In the genomic region with DNA sequence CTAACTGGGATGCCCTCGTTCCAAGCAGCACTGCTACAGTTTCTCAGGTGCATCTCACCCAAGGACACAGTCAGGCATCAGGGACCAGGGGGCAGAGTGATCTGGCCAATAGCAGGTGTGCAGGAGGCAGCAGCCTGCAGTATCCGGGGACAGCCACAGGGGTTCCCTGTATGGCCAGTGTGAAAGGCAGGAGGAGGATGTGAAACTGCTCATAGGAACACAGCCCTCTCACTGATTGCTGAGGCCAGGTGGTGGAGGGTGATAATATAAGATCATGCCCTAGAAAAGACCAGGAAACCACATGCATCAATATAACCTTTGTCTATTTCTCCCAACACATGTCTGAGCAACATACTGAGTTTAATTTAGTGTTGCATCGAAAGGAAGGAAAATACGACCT, we compare ENCODE assay signal across 9 cellular contexts.
DNase-seq lines count a peak whose midpoint lies in the region; ATAC-seq and TF ChIP-seq lines count a peak whose summit lies in the region.
"Had no signal": no experiment of that assay in that cellular context is flagged by ENCODE, and none has a peak within 500 bp of the region (broad histone marks: within the 10 kb centered on the region; RNA-seq: fewer than 3 reads in every experiment).

No MANE protein-coding gene starts in this region.

- DNase-seq in COLO829 (ENCODE audit: low spot score) (peak; percentile 46), Peyer's patch (peak in 2 of 3 donors; percentile 53 to 58), neural crest cell (ENCODE audit: low read depth, low spot score) (no peak), adrenal gland (no peak)
- no peak for DNase-seq in activated CD8-positive, alpha-beta memory T cell treated with anti-CD3 and anti-CD28 coated beads, Interleukin-2, amount 10 ng/mL, durations not matched to agents 7 days and 5 days
- DNase-seq in CD4-positive, alpha-beta memory T cell, result no peak

- H3K9me3 Mint-ChIP-seq in neural crest cell, result peaks cover 2% of the 10 kb centered on the region
- no peaks in the 10 kb centered on the region for H3K9me3 Mint-ChIP-seq in activated CD8-positive, alpha-beta memory T cell treated with anti-CD3 and anti-CD28 coated beads, Interleukin-2, amount 10 ng/mL, durations not matched to agents 7 days and 5 days (ENCODE audit: low read depth)
- H3K9me3 Mint-ChIP-seq in CD4-positive, alpha-beta memory T cell, result no peaks in the 10 kb centered on the region

- no peaks in the 10 kb centered on the region for H3K36me3 ChIP-seq in Peyer's patch
- H3K36me3 ChIP-seq in CD4-positive, alpha-beta memory T cell (ENCODE audit: insufficient read depth, low read length), result no peaks in the 10 kb centered on the region
- no peaks in the 10 kb centered on the region for H3K36me3 ChIP-seq in adrenal gland (replicated peaks in 1 of 2)
- H3K36me3 ChIP-seq: HAP-1 had no signal

- no peaks in the 10 kb centered on the region for H3K4me1 ChIP-seq in Peyer's patch
- no peaks in the 10 kb centered on the region for H3K4me1 ChIP-seq in CD4-positive, alpha-beta memory T cell (ENCODE audit: insufficient read depth, low read length)
- no peaks in the 10 kb centered on the region for H3K4me1 ChIP-seq in adrenal gland (replicated peaks in 1 of 2)
- H3K4me1 ChIP-seq: HAP-1 had no signal

- CTCF ChIA-PET in activated CD8-positive, alpha-beta memory T cell treated with anti-CD3 and anti-CD28 coated beads, Interleukin-2, amount 10 ng/mL, durations not matched to agents 7 days and 5 days (lab: Charles Lee), result no interaction called here
- CTCF ChIA-PET in CD4-positive, alpha-beta memory T cell (lab: Charles Lee; ENCODE audit: partially characterized antibody), result no interaction called here

- intact Hi-C loops in CD4-positive, alpha-beta memory T cell (cut with micrococcal nuclease), result no loop called here
- intact Hi-C loops in adrenal gland (cut with DNase I), result no loop called here

- no peaks in the 10 kb centered on the region for H3K9me3 ChIP-seq in Peyer's patch
- no peaks in the 10 kb centered on the region for H3K9me3 ChIP-seq in CD4-positive, alpha-beta memory T cell (ENCODE audit: control insufficient read depth in 1 of 2, low read length in 2 of 2)
- no peaks in the 10 kb centered on the region for H3K9me3 ChIP-seq in adrenal gland (replicated peaks in 1 of 3)
- H3K9me3 ChIP-seq: HAP-1 had no signal

- no peaks in the 10 kb centered on the region for H3K27me3 ChIP-seq in Peyer's patch
- H3K27me3 ChIP-seq in CD4-positive, alpha-beta memory T cell (ENCODE audit: insufficient read depth, low read length), result no peaks in the 10 kb centered on the region
- H3K27me3 ChIP-seq in adrenal gland, result no peaks in the 10 kb centered on the region

- no peak overlapping the region for H3K27ac Mint-ChIP-seq in neural crest cell (ENCODE audit: unreplicated experiment)
- no peak overlapping the region for H3K27ac Mint-ChIP-seq in activated CD8-positive, alpha-beta memory T cell treated with anti-CD3 and anti-CD28 coated beads, Interleukin-2, amount 10 ng/mL, durations not matched to agents 7 days and 5 days
- H3K27ac Mint-ChIP-seq in CD4-positive, alpha-beta memory T cell, result no peak overlapping the region

- H3K4me3 ChIP-seq in Peyer's patch, result no peak overlapping the region
- no peak overlapping the region for H3K4me3 ChIP-seq in CD4-positive, alpha-beta memory T cell (ENCODE audit: low read length in 2 of 2)
- no peak overlapping the region for H3K4me3 ChIP-seq in adrenal gland
- H3K4me3 ChIP-seq: HAP-1 had no signal

- POLR2A ChIA-PET in CD4-positive, alpha-beta memory T cell (lab: Charles Lee; ENCODE audit: partially characterized antibody), result no interaction called here

- ATAC-seq in GM19324 (IDR thresholded peaks at IDR 0.05; ENCODE audit: low FRiP score, unreplicated experiment) (peak; percentile 100), HG03097 (IDR thresholded peaks at IDR 0.05; ENCODE audit: low FRiP score, unreplicated experiment) (peak; percentile 100)
- ATAC-seq in activated CD8-positive, alpha-beta memory T cell treated with anti-CD3 and anti-CD28 coated beads, Interleukin-2, amount 10 ng/mL, durations not matched to agents 7 days and 5 days, result no peak

- WGBS in adrenal gland, 4 donors, result 57 to 67% (median 62%) methylated on average over 4 of the region's 4 CpGs

- peak in 1 of 6 experiments; percentile 25 for TF ChIP-seq CTCF in Peyer's patch (IDR thresholded peaks at IDR 0.05)
- TF ChIP-seq CTCF in neural crest cell (conservative IDR thresholded peaks at IDR 0.05), result peak; percentile 35
- no peak for TF ChIP-seq CTCF in adrenal gland (IDR thresholded peaks at IDR 0.05)

- no peaks in the 10 kb centered on the region for H3K27me3 Mint-ChIP-seq in neural crest cell (ENCODE audit: low read depth)
- H3K27me3 Mint-ChIP-seq in activated CD8-positive, alpha-beta memory T cell treated with anti-CD3 and anti-CD28 coated beads, Interleukin-2, amount 10 ng/mL, durations not matched to agents 7 days and 5 days, result no peaks in the 10 kb centered on the region
- peaks cover 2 to 4% of the 10 kb centered on the region in 2 donors for H3K27me3 Mint-ChIP-seq in CD4-positive, alpha-beta memory T cell

- H3K4me1 Mint-ChIP-seq in neural crest cell, result no peaks in the 10 kb centered on the region
- no peaks in the 10 kb centered on the region for H3K4me1 Mint-ChIP-seq in activated CD8-positive, alpha-beta memory T cell treated with anti-CD3 and anti-CD28 coated beads, Interleukin-2, amount 10 ng/mL, durations not matched to agents 7 days and 5 days
- no peaks in the 10 kb centered on the region for H3K4me1 Mint-ChIP-seq in CD4-positive, alpha-beta memory T cell

- no peak overlapping the region for H3K4me3 Mint-ChIP-seq in neural crest cell
- H3K4me3 Mint-ChIP-seq in activated CD8-positive, alpha-beta memory T cell treated with anti-CD3 and anti-CD28 coated beads, Interleukin-2, amount 10 ng/mL, durations not matched to agents 7 days and 5 days, result no peak overlapping the region
- no peak overlapping the region for H3K4me3 Mint-ChIP-seq in CD4-positive, alpha-beta memory T cell

- H3K27ac ChIP-seq in Peyer's patch, result no peak overlapping the region
- H3K27ac ChIP-seq in CD4-positive, alpha-beta memory T cell (ENCODE audit: low read depth, low read length), result no peak overlapping the region
- H3K27ac ChIP-seq in adrenal gland, result no peak overlapping the region

- no peak for TF ChIP-seq POLR2A in Peyer's patch (IDR thresholded peaks at IDR 0.05)
- no peak for TF ChIP-seq POLR2A in adrenal gland (IDR thresholded peaks at IDR 0.05)

- H3K36me3 Mint-ChIP-seq in neural crest cell (ENCODE audit: low read depth), result no peaks in the 10 kb centered on the region
- H3K36me3 Mint-ChIP-seq in activated CD8-positive, alpha-beta memory T cell treated with anti-CD3 and anti-CD28 coated beads, Interleukin-2, amount 10 ng/mL, durations not matched to agents 7 days and 5 days, result no peaks in the 10 kb centered on the region
- no peaks in the 10 kb centered on the region for H3K36me3 Mint-ChIP-seq in CD4-positive, alpha-beta memory T cell

Comparison
In these comparisons a context has a peak if more than half of its experiments do, and no peak if none do; other contexts are left out.
1. DNase-seq: peak in COLO829 (single experiment) and Peyer's patch (2 of 3); none in neural crest cell (single experiment), activated CD8-positive, alpha-beta memory T cell treated with anti-CD3 and anti-CD28 coated beads, Interleukin-2, amount 10 ng/mL, durations not matched to agents 7 days and 5 days (single experiment), CD4-positive, alpha-beta memory T cell (0 of 5) and adrenal gland (0 of 7).